11 cellular contexts compared by ENCODE assay signal in genomic region chr4:158824425-158825274, GRCh38. TPM values are rescaled to one million over a fixed set of nuclear protein-coding genes. Genes with fewer than 3 reads are reported as not detected.
A peak's percentile ranks its signal among the peaks of the same experiment; 100 is the strongest.
DNase-seq lines count a peak whose midpoint lies in the region; ATAC-seq and TF ChIP-seq lines count a peak whose summit lies in the region.
"Had no signal": no experiment of that assay in that cellular context is flagged by ENCODE, and none has a peak within 500 bp of the region (broad histone marks: within the 10 kb centered on the region; RNA-seq: fewer than 3 reads in every experiment).

No MANE protein-coding gene starts in this region.

- H3K4me3 Mint-ChIP-seq in naive thymus-derived CD4-positive, alpha-beta T cell = peak overlapping the region in 2 of 10 donors; percentile 24 to 27
- H3K4me3 Mint-ChIP-seq: activated naive CD8-positive, alpha-beta T cell treated with anti-CD3 and anti-CD28 coated beads for 36 hours had no signal

- H3K4me1 ChIP-seq in BE2C = peaks cover 28% of the 10 kb centered on the region
- H3K4me1 ChIP-seq in Loucy (ENCODE audit: insufficient read depth, low read length, poor library complexity, severe bottlenecking) = peaks cover 74% of the 10 kb centered on the region
- peaks cover 0 to 24% of the 10 kb centered on the region in 2 donors for H3K4me1 ChIP-seq in naive thymus-derived CD4-positive, alpha-beta T cell (ENCODE audit: control insufficient read depth in 2 of 2, insufficient read depth in 2 of 2, low read length in 2 of 2)

- peaks cover 5 to 18% (median 11%) of the 10 kb centered on the region in 5 donors for H3K36me3 Mint-ChIP-seq in naive thymus-derived CD4-positive, alpha-beta T cell
- H3K36me3 Mint-ChIP-seq: activated naive CD8-positive, alpha-beta T cell treated with anti-CD3 and anti-CD28 coated beads for 36 hours had no signal

- H3K27ac ChIP-seq in naive thymus-derived CD4-positive, alpha-beta T cell (ENCODE audit: low read depth, low read length) = no peak overlapping the region

- no peaks in the 10 kb centered on the region for H3K9me2 ChIP-seq in Loucy (replicated peaks; ENCODE audit: low read depth, low read length)

- H3K9me3 Mint-ChIP-seq in naive thymus-derived CD4-positive, alpha-beta T cell = no peaks in the 10 kb centered on the region
- H3K9me3 Mint-ChIP-seq: activated naive CD8-positive, alpha-beta T cell treated with anti-CD3 and anti-CD28 coated beads for 36 hours had no signal

- H3K9me3 ChIP-seq in BE2C (no peaks in the 10 kb centered on the region), Loucy (ENCODE audit: insufficient read depth, low read depth, low read length) (no peaks in the 10 kb centered on the region)
- H3K9me3 ChIP-seq in naive thymus-derived CD4-positive, alpha-beta T cell (ENCODE audit: control insufficient read depth in 2 of 3, low read length in 3 of 3) = no peaks in the 10 kb centered on the region

- no peaks in the 10 kb centered on the region for H4K20me1 ChIP-seq in Loucy (ENCODE audit: insufficient read depth, low read length, poor library complexity, severe bottlenecking)

- peak overlapping the region; percentile 72 for H3K9ac ChIP-seq in Loucy (ENCODE audit: low read depth, low read length, poor library complexity, severe bottlenecking)

- peaks cover 5% of the 10 kb centered on the region; the same call in 1 of the 2 replicates for H3F3A ChIP-seq in Loucy (ENCODE audit: low read depth)

- H3K4me2 ChIP-seq in Loucy (ENCODE audit: low read depth, low read length, poor library complexity, severe bottlenecking) = peak overlapping the region; percentile 67

- H3K79me2 ChIP-seq in Loucy (ENCODE audit: insufficient read depth, low read length) = peaks cover 80% of the 10 kb centered on the region

- ATAC-seq in naive thymus-derived CD4-positive, alpha-beta T cell = no peak
- ATAC-seq in HG02763 (IDR thresholded peaks at IDR 0.05; ENCODE audit: unreplicated experiment) (no peak), GM19463 (IDR thresholded peaks at IDR 0.05; ENCODE audit: unreplicated experiment) (no peak), GM18867 (IDR thresholded peaks at IDR 0.05; ENCODE audit: unreplicated experiment) (no peak)

- intact Hi-C loops in naive thymus-derived CD4-positive, alpha-beta T cell (cut with micrococcal nuclease) = no loop called here

- H3K36me3 ChIP-seq in BE2C (no peaks in the 10 kb centered on the region), Loucy (ENCODE audit: insufficient read depth, low read length) (peaks cover 10% of the 10 kb centered on the region; the same call in 1 of the 2 replicates)
- H3K36me3 ChIP-seq in naive thymus-derived CD4-positive, alpha-beta T cell (ENCODE audit: control insufficient read depth in 2 of 3, insufficient read depth in 3 of 3, low read length in 3 of 3) = no peaks in the 10 kb centered on the region

- POLR2A ChIA-PET in naive thymus-derived CD4-positive, alpha-beta T cell (lab: Charles Lee) = no interaction called here

- TF ChIP-seq CTCF in BE2C (IDR thresholded peaks at IDR 0.05; ENCODE audit: low read depth, low read length) (no peak), Loucy (conservative IDR thresholded peaks at IDR 0.05; ENCODE audit: low read length) (no peak), epithelial cell of esophagus (IDR thresholded peaks at IDR 0.05; ENCODE audit: insufficient read depth, low read depth, low read length, missing control alignments) (no peak)

- H3K4me3 ChIP-seq in BE2C (ENCODE audit: low read depth, low read length) = no peak overlapping the region
- no peak overlapping the region for H3K4me3 ChIP-seq in Loucy (ENCODE audit: low read length, poor library complexity, severe bottlenecking)
- H3K4me3 ChIP-seq in epithelial cell of esophagus (ENCODE audit: low read length) = no peak overlapping the region
- no peak overlapping the region for H3K4me3 ChIP-seq in naive thymus-derived CD4-positive, alpha-beta T cell (ENCODE audit: low read length)

- no peaks in the 10 kb centered on the region for H3K27me3 ChIP-seq in BE2C
- H3K27me3 ChIP-seq in Loucy (ENCODE audit: insufficient read depth, low read length, poor library complexity, severe bottlenecking) = no peaks in the 10 kb centered on the region
- no peaks in the 10 kb centered on the region for H3K27me3 ChIP-seq in naive thymus-derived CD4-positive, alpha-beta T cell (ENCODE audit: control insufficient read depth in 2 of 2, insufficient read depth in 2 of 2, low read length in 2 of 2)

- peaks cover 24 to 76% (median 42%) of the 10 kb centered on the region in 7 donors for H3K4me1 Mint-ChIP-seq in naive thymus-derived CD4-positive, alpha-beta T cell

- CTCF ChIA-PET in naive thymus-derived CD4-positive, alpha-beta T cell (lab: Charles Lee) = no interaction called here

- DNase-seq in BE2C = peak; percentile 39
- peak; percentile 52 for DNase-seq in epithelial cell of esophagus (ENCODE audit: low read depth)
- no peak for DNase-seq in naive thymus-derived CD4-positive, alpha-beta T cell
- no peak for DNase-seq in Kasumi-1 (lab: John Stamatoyannopoulos, UW)
- DNase-seq: activated naive CD8-positive, alpha-beta T cell treated with anti-CD3 and anti-CD28 coated beads for 36 hours; DMS53; mammary epithelial cell had no signal

- no peak overlapping the region for H2AFZ ChIP-seq in Loucy (ENCODE audit: low read length)

- H3K27me3 Mint-ChIP-seq in naive thymus-derived CD4-positive, alpha-beta T cell = no peaks in the 10 kb centered on the region
- H3K27me3 Mint-ChIP-seq: activated naive CD8-positive, alpha-beta T cell treated with anti-CD3 and anti-CD28 coated beads for 36 hours had no signal

- H3K27ac Mint-ChIP-seq in naive thymus-derived CD4-positive, alpha-beta T cell = peak overlapping the region in 7 of 9 donors; percentile 5 to 65 (median 24)
- H3K27ac Mint-ChIP-seq: activated naive CD8-positive, alpha-beta T cell treated with anti-CD3 and anti-CD28 coated beads for 36 hours had no signal

RNA-seq across cellular contexts. Expression of gene FNIP2, which starts 55.8 kb away (rescaled TPM):
- polyA plus RNA-seq in BE2C (2012; ENCODE audit: insufficient read depth, insufficient read length, low read depth) = 27.3 TPM
- total RNA-seq in naive thymus-derived CD4-positive, alpha-beta T cell = 10 to 100 TPM in 4 of 5 experiments, 1 to 10 TPM in 1; 9.8 to 19.5 (median 11.5) TPM
- polyA plus RNA-seq in naive thymus-derived CD4-positive, alpha-beta T cell = 1 to 10 TPM; 2.3 to 3.9 TPM

Comparison
In these comparisons a context has a peak if more than half of its experiments do, and no peak if none do; other contexts are left out.
1. DNase-seq: peak in BE2C (single experiment) and epithelial cell of esophagus (single experiment); none in naive thymus-derived CD4-positive, alpha-beta T cell (0 of 9) and Kasumi-1 (0 of 2).